Comparison of ENCODE assay signal across 1 cellular context in the genomic region with DNA sequence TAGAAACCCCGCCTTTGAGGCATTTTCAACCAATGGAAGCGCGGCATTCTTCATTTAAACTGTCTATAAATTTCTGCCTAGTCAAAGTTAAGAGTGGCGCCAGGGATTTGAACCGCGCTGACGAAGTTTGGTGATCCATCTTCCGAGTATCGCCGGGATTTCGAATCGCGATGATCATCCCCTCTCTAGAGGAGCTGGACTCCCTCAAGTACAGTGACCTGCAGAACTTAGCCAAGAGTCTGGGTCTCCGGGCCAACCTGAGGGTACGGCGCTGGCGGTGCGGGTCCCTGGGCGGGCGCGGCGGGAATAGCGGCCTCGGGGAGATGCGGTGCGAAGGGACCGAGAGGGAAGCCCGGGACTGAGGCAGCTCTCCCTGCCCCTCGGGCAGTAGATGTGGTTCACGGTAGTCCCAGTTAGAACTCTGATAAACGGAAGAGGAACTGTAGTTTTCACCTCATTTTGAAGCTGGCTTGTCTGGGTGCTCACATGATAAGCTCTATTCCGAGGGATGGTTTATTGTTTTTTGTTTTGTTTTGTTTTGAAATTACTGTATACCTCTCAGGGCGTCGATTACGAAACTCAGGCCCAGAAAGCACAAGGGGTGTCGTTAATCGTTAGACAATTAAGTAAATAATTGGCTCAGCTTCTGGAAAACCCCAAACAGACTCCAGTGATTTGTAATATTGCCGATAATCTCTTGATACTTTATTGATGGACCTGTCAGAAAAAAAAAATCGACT.
TF ChIP-seq lines count a peak whose summit lies in the region.

A gene with protein sequence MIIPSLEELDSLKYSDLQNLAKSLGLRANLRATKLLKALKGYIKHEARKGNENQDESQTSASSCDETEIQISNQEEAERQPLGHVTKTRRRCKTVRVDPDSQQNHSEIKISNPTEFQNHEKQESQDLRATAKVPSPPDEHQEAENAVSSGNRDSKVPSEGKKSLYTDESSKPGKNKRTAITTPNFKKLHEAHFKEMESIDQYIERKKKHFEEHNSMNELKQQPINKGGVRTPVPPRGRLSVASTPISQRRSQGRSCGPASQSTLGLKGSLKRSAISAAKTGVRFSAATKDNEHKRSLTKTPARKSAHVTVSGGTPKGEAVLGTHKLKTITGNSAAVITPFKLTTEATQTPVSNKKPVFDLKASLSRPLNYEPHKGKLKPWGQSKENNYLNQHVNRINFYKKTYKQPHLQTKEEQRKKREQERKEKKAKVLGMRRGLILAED (plus strand): TSS at position 94 of the 740 bp plus-strand sequence. CDS start 77 bp downstream, at position 171.

TF ChIP-seq in HepG2, 621 proteins besides CTCF, POLR2A, EP300 and RAD21 (continued from another document and continues in another):
- TF ChIP-seq, protein P1, sequence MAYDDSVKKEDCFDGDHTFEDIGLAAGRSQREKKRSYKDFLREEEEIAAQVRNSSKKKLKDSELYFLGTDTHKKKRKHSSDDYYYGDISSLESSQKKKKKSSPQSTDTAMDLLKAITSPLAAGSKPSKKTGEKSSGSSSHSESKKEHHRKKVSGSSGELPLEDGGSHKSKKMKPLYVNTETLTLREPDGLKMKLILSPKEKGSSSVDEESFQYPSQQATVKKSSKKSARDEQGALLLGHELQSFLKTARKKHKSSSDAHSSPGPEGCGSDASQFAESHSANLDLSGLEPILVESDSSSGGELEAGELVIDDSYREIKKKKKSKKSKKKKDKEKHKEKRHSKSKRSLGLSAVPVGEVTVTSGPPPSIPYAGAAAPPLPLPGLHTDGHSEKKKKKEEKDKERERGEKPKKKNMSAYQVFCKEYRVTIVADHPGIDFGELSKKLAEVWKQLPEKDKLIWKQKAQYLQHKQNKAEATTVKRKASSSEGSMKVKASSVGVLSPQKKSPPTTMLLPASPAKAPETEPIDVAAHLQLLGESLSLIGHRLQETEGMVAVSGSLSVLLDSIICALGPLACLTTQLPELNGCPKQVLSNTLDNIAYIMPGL (CRISPR knock-in tag; IDR thresholded peaks at IDR 0.05; ENCODE audit: borderline replicate concordance in 1 of 2, low read depth in 1 of 2) = 0 out of 4 replicates have a peak, but pooled peaks of 1 of the 2 experiments have one; percentile 8
- TF ChIP-seq FOSL2 (CRISPR knock-in tag; IDR thresholded peaks at IDR 0.05) (no peak), HOXA3 (CRISPR knock-in tag; IDR thresholded peaks at IDR 0.05) (no peak), SP140L (CRISPR knock-in tag; IDR thresholded peaks at IDR 0.05; ENCODE audit: borderline replicate concordance) (no peak), BORCS8-MEF2B (CRISPR knock-in tag; IDR thresholded peaks at IDR 0.05) (no peak), RFXANK (CRISPR knock-in tag; IDR thresholded peaks at IDR 0.05) (no peak), RBM22 (optimal IDR thresholded peaks at IDR 0.05; ENCODE audit: low read length) (no peak), ZNF782 (CRISPR knock-in tag; IDR thresholded peaks at IDR 0.05; ENCODE audit: borderline replicate concordance) (no peak; the same call in 1 of the 2 replicates), NAIF1 (CRISPR knock-in tag; IDR thresholded peaks at IDR 0.05; ENCODE audit: borderline replicate concordance) (no peak), ZNF562 (CRISPR knock-in tag; IDR thresholded peaks at IDR 0.05; ENCODE audit: borderline replicate concordance) (no peak; the same call in 1 of the 2 replicates), ZNF569 (CRISPR knock-in tag; IDR thresholded peaks at IDR 0.05; ENCODE audit: borderline replicate concordance) (0 out of 2 replicates have a peak, but pooled peaks have one; percentile 32), ZNF589 (CRISPR knock-in tag; conservative IDR thresholded peaks at IDR 0.05) (0 out of 2 replicates have a peak, but pooled peaks have one; percentile 3), GATAD1 (CRISPR knock-in tag; IDR thresholded peaks at IDR 0.05) (no peak), NRL (CRISPR knock-in tag; IDR thresholded peaks at IDR 0.05; ENCODE audit: borderline replicate concordance) (no peak), NKX3-1 (CRISPR knock-in tag; IDR thresholded peaks at IDR 0.05) (0 out of 2 replicates have a peak, but pooled peaks have one; percentile 9), ZFY (CRISPR knock-in tag; IDR thresholded peaks at IDR 0.05) (peak; percentile 44; the same call in 1 of the 2 replicates), MTA1 (CRISPR knock-in tag; IDR thresholded peaks at IDR 0.05; ENCODE audit: borderline replicate concordance) (0 out of 2 replicates have a peak, but pooled peaks have one; percentile 14), XBP1 (CRISPR knock-in tag; IDR thresholded peaks at IDR 0.05) (0 out of 2 replicates have a peak, but pooled peaks have one; percentile 19), ARID2 (CRISPR knock-in tag; IDR thresholded peaks at IDR 0.05; ENCODE audit: borderline replicate concordance) (peak; percentile 54; the same call in 1 of the 2 replicates), ZBTB38 (CRISPR knock-in tag; IDR thresholded peaks at IDR 0.05) (peak; percentile 92), ZIK1 (CRISPR knock-in tag; IDR thresholded peaks at IDR 0.05; ENCODE audit: borderline replicate concordance, low read depth) (no peak; the same call in 1 of the 2 replicates), MATR3 (CRISPR knock-in tag; IDR thresholded peaks at IDR 0.05) (no peak), TSC22D2 (CRISPR knock-in tag; IDR thresholded peaks at IDR 0.05; ENCODE audit: borderline replicate concordance) (no peak; the same call in 1 of the 2 replicates), MAFK (conservative IDR thresholded peaks at IDR 0.05 in 1 of 2, IDR thresholded peaks at IDR 0.05 in 1 of 2; ENCODE audit: low read length in 2 of 2) (peak in 1 of 2 experiments; percentile 28; a peak in 1 of 4 replicates)
- TF ChIP-seq, protein P2, sequence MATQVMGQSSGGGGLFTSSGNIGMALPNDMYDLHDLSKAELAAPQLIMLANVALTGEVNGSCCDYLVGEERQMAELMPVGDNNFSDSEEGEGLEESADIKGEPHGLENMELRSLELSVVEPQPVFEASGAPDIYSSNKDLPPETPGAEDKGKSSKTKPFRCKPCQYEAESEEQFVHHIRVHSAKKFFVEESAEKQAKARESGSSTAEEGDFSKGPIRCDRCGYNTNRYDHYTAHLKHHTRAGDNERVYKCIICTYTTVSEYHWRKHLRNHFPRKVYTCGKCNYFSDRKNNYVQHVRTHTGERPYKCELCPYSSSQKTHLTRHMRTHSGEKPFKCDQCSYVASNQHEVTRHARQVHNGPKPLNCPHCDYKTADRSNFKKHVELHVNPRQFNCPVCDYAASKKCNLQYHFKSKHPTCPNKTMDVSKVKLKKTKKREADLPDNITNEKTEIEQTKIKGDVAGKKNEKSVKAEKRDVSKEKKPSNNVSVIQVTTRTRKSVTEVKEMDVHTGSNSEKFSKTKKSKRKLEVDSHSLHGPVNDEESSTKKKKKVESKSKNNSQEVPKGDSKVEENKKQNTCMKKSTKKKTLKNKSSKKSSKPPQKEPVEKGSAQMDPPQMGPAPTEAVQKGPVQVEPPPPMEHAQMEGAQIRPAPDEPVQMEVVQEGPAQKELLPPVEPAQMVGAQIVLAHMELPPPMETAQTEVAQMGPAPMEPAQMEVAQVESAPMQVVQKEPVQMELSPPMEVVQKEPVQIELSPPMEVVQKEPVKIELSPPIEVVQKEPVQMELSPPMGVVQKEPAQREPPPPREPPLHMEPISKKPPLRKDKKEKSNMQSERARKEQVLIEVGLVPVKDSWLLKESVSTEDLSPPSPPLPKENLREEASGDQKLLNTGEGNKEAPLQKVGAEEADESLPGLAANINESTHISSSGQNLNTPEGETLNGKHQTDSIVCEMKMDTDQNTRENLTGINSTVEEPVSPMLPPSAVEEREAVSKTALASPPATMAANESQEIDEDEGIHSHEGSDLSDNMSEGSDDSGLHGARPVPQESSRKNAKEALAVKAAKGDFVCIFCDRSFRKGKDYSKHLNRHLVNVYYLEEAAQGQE (IDR thresholded peaks at IDR 0.05; ENCODE audit: borderline replicate concordance in 1 of 2, low read depth in 1 of 2, low read length in 2 of 2) = no peak
- TF ChIP-seq, protein P3, sequence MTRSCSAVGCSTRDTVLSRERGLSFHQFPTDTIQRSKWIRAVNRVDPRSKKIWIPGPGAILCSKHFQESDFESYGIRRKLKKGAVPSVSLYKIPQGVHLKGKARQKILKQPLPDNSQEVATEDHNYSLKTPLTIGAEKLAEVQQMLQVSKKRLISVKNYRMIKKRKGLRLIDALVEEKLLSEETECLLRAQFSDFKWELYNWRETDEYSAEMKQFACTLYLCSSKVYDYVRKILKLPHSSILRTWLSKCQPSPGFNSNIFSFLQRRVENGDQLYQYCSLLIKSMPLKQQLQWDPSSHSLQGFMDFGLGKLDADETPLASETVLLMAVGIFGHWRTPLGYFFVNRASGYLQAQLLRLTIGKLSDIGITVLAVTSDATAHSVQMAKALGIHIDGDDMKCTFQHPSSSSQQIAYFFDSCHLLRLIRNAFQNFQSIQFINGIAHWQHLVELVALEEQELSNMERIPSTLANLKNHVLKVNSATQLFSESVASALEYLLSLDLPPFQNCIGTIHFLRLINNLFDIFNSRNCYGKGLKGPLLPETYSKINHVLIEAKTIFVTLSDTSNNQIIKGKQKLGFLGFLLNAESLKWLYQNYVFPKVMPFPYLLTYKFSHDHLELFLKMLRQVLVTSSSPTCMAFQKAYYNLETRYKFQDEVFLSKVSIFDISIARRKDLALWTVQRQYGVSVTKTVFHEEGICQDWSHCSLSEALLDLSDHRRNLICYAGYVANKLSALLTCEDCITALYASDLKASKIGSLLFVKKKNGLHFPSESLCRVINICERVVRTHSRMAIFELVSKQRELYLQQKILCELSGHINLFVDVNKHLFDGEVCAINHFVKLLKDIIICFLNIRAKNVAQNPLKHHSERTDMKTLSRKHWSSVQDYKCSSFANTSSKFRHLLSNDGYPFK (CRISPR knock-in tag; IDR thresholded peaks at IDR 0.05; ENCODE audit: borderline replicate concordance) = 0 out of 2 replicates have a peak, but pooled peaks have one; percentile 15
- TF ChIP-seq, protein P4, sequence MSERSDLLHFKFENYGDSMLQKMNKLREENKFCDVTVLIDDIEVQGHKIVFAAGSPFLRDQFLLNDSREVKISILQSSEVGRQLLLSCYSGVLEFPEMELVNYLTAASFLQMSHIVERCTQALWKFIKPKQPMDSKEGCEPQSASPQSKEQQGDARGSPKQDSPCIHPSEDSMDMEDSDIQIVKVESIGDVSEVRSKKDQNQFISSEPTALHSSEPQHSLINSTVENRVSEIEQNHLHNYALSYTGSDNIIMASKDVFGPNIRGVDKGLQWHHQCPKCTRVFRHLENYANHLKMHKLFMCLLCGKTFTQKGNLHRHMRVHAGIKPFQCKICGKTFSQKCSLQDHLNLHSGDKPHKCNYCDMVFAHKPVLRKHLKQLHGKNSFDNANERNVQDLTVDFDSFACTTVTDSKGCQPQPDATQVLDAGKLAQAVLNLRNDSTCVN (CRISPR knock-in tag; IDR thresholded peaks at IDR 0.05; ENCODE audit: borderline replicate concordance) = no peak
- TF ChIP-seq, protein P5, sequence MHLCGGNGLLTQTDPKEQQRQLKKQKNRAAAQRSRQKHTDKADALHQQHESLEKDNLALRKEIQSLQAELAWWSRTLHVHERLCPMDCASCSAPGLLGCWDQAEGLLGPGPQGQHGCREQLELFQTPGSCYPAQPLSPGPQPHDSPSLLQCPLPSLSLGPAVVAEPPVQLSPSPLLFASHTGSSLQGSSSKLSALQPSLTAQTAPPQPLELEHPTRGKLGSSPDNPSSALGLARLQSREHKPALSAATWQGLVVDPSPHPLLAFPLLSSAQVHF (CRISPR knock-in tag; IDR thresholded peaks at IDR 0.05) = peak; percentile 67
- TF ChIP-seq, protein P6, sequence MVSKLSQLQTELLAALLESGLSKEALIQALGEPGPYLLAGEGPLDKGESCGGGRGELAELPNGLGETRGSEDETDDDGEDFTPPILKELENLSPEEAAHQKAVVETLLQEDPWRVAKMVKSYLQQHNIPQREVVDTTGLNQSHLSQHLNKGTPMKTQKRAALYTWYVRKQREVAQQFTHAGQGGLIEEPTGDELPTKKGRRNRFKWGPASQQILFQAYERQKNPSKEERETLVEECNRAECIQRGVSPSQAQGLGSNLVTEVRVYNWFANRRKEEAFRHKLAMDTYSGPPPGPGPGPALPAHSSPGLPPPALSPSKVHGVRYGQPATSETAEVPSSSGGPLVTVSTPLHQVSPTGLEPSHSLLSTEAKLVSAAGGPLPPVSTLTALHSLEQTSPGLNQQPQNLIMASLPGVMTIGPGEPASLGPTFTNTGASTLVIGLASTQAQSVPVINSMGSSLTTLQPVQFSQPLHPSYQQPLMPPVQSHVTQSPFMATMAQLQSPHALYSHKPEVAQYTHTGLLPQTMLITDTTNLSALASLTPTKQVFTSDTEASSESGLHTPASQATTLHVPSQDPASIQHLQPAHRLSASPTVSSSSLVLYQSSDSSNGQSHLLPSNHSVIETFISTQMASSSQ (IDR thresholded peaks at IDR 0.05; ENCODE audit: low read depth) = peak; percentile 69; the same call in 1 of the 2 replicates
- TF ChIP-seq, protein P6 (CRISPR knock-in tag; IDR thresholded peaks at IDR 0.05; ENCODE audit: borderline replicate concordance) = peak; percentile 61; the same call in 1 of the 2 replicates
- TF ChIP-seq, protein P7, sequence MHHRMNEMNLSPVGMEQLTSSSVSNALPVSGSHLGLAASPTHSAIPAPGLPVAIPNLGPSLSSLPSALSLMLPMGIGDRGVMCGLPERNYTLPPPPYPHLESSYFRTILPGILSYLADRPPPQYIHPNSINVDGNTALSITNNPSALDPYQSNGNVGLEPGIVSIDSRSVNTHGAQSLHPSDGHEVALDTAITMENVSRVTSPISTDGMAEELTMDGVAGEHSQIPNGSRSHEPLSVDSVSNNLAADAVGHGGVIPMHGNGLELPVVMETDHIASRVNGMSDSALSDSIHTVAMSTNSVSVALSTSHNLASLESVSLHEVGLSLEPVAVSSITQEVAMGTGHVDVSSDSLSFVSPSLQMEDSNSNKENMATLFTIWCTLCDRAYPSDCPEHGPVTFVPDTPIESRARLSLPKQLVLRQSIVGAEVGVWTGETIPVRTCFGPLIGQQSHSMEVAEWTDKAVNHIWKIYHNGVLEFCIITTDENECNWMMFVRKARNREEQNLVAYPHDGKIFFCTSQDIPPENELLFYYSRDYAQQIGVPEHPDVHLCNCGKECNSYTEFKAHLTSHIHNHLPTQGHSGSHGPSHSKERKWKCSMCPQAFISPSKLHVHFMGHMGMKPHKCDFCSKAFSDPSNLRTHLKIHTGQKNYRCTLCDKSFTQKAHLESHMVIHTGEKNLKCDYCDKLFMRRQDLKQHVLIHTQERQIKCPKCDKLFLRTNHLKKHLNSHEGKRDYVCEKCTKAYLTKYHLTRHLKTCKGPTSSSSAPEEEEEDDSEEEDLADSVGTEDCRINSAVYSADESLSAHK (CRISPR knock-in tag; IDR thresholded peaks at IDR 0.05; ENCODE audit: borderline replicate concordance) = 0 out of 2 replicates have a peak, but pooled peaks have one; percentile 45
